In the genomic region with DNA sequence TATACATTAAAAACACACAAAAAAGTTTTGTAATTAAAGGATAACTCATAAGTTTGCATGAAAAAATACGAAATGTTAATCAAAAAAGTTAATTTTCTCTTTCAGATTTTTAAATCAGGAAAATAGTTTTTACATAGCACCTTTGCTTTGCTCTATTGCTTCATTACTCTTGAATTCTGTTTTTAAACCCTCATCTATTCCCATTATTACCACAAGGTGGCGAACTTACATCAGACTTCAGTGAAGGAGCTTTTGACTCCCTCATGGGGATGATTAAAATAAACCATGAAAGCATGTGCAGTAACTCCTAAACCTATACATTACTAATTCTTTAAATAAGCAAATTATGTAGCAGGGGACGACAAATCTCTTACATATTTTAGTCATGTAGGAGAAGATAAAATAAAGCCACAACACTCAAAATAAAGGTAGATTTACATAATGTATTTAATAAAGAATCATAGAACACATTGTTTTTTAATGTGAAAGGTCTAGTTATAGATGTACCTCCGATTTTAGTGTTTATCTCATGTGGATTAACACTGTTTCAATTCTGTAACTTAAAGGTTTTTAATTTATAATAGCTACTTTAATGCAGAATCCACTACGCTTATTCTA, we compare ENCODE assay signal across 8 cellular contexts.
A peak's percentile ranks its signal among the peaks of the same experiment; 100 is the strongest.
DNase-seq lines count a peak whose midpoint lies in the region; ATAC-seq, FAIRE-seq and TF ChIP-seq lines count a peak whose summit lies in the region.

No MANE protein-coding gene starts in this region.

- H3K9me3 ChIP-seq in CD4-positive, alpha-beta T cell (ENCODE audit: control insufficient read depth, low read length) = no peaks in the 10 kb centered on the region

- TF ChIP-seq CTCF in CD4-positive, alpha-beta T cell (IDR thresholded peaks at IDR 0.05) = peak; percentile 64

- POLR2A ChIA-PET in CD4-positive, alpha-beta T cell (lab: Charles Lee) = no interaction called here

- no peak for ATAC-seq in CD4-positive, alpha-beta T cell (ENCODE audit: poor library complexity)
- ATAC-seq in GM18909 (IDR thresholded peaks at IDR 0.05; ENCODE audit: poor library complexity, unreplicated experiment) = peak; percentile 83
- ATAC-seq in HG03342 (IDR thresholded peaks at IDR 0.05; ENCODE audit: unreplicated experiment) = peak; percentile 82
- no peak for ATAC-seq in HG03571 (IDR thresholded peaks at IDR 0.05; ENCODE audit: unreplicated experiment)

- no peaks in the 10 kb centered on the region for H3K27me3 ChIP-seq in CD4-positive, alpha-beta T cell (ENCODE audit: control insufficient read depth, insufficient read depth, low read length)

- no peaks in the 10 kb centered on the region for H3K36me3 Mint-ChIP-seq in CD4-positive, alpha-beta T cell (ENCODE audit: low read depth)

- FAIRE-seq in islet of Langerhans (lab: Jason Lieb, UNC) = peak; percentile 97

- DNase-seq in CD4-positive, alpha-beta T cell = no peak
- peak; percentile 62 for DNase-seq in NCI-H345 treated with DMSO at 0.1 percent for 48 hours (lab: John Stamatoyannopoulos, UW; ENCODE audit: unreplicated experiment)
- DNase-seq in astrocyte of the hippocampus (ENCODE audit: low read depth, low spot score) = peak; percentile 79
- DNase-seq in activated gamma-delta T cell (lab: John Stamatoyannopoulos, UW) = no peak

- no peaks in the 10 kb centered on the region for H3K27me3 Mint-ChIP-seq in CD4-positive, alpha-beta T cell

- intact Hi-C loops in CD4-positive, alpha-beta T cell (cut with DNase I, micrococcal nuclease) = loop anchor here (5.0 to 10.0 kb wide), 3 partner anchors 1082 to 1792 kb away; no protein-coding TSS in a partner anchor

- no peak overlapping the region for H3K27ac ChIP-seq in CD4-positive, alpha-beta T cell (ENCODE audit: low read depth, low read length)

- no peaks in the 10 kb centered on the region for H3K4me1 Mint-ChIP-seq in CD4-positive, alpha-beta T cell (ENCODE audit: low read depth)

- no peak overlapping the region for H3K4me3 Mint-ChIP-seq in CD4-positive, alpha-beta T cell

- H3K27ac Mint-ChIP-seq in CD4-positive, alpha-beta T cell = no peak overlapping the region

- no peaks in the 10 kb centered on the region for H3K9me3 Mint-ChIP-seq in CD4-positive, alpha-beta T cell

- CTCF ChIA-PET in CD4-positive, alpha-beta T cell (lab: Charles Lee) = no interaction called here

Comparison
In these comparisons a context has a peak if more than half of its experiments do, and no peak if none do; other contexts are left out.
1. ATAC-seq: peak in GM18909 (single experiment) and HG03342 (single experiment); none in CD4-positive, alpha-beta T cell (single experiment) and HG03571 (single experiment).
2. DNase-seq: peak in NCI-H345 treated with DMSO at 0.1 percent for 48 hours (single experiment) and astrocyte of the hippocampus (single experiment); none in CD4-positive, alpha-beta T cell (0 of 10) and activated gamma-delta T cell (single experiment).